In genomic region chr2:11669454-11670291, GRCh38 we compare ENCODE assay signal across 10 cellular contexts. TPM values are rescaled to one million over a fixed set of nuclear protein-coding genes. Genes with fewer than 3 reads are reported as not detected.
DNase-seq lines count a peak whose midpoint lies in the region; ATAC-seq, FAIRE-seq and TF ChIP-seq lines count a peak whose summit lies in the region.
"Had no signal": no experiment of that assay in that cellular context is flagged by ENCODE, and none has a peak within 500 bp of the region (broad histone marks: within the 10 kb centered on the region; RNA-seq: fewer than 3 reads in every experiment).

Gene NTSR2, minus strand, starts transcription at chr2:11670195. Its CDS starts 66 bp downstream, at chr2:11670129.

- H3K4me3 ChIP-seq in brain microvascular endothelial cell (ENCODE audit: low read depth, low read length) (no peak within 1 kb of the TSS), keratinocyte (ENCODE audit: control insufficient read depth in 2 of 3, extremely low read depth in 1 of 3, insufficient read depth in 2 of 3, low read depth in 1 of 3, low read length in 3 of 3) (no peak within 1 kb of the TSS)
- H3K4me3 ChIP-seq: BLaER1 had no signal

- in situ Hi-C loops in brain microvascular endothelial cell (cut with HindIII; ENCODE audit: low pct_ligation_motif_present, low sequenced_read_pairs) = no loop called here

- H2AFZ ChIP-seq in keratinocyte (ENCODE audit: control insufficient read depth, low read length) = no peak within 1 kb of the TSS

- peaks cover 13% of the 10 kb centered on the region for H3K27me3 ChIP-seq in brain microvascular endothelial cell (replicated peaks)
- peaks cover 35% of the 10 kb centered on the region for H3K27me3 ChIP-seq in keratinocyte (ENCODE audit: control insufficient read depth, extremely low read depth, insufficient read depth, low read length)
- H3K27me3 ChIP-seq: BLaER1 had no signal

- H3K9ac ChIP-seq in keratinocyte (ENCODE audit: control insufficient read depth, extremely low read depth, insufficient read depth, low read length) = no peak within 1 kb of the TSS
- H3K9ac ChIP-seq: BLaER1 had no signal

- no peaks in the 10 kb centered on the region for H3K79me2 ChIP-seq in keratinocyte (ENCODE audit: control insufficient read depth, insufficient read depth, low read length)

- H3K9me1 ChIP-seq in keratinocyte (ENCODE audit: control insufficient read depth, extremely low read depth, insufficient read depth, low read length) = no peaks in the 10 kb centered on the region

- TF ChIP-seq CTCF in brain microvascular endothelial cell (IDR thresholded peaks at IDR 0.05; ENCODE audit: low read depth, low read length, missing control alignments) (no peak), keratinocyte (optimal IDR thresholded peaks at IDR 0.05 in 1 of 3, IDR thresholded peaks at IDR 0.05 in 1 of 3, conservative IDR thresholded peaks at IDR 0.05 in 1 of 3; ENCODE audit: extremely low read depth in 1 of 3, insufficient read depth in 2 of 3, low read length in 3 of 3) (peak in 1 of 3 experiments; percentile 36)

- H4K20me1 ChIP-seq in keratinocyte (ENCODE audit: control insufficient read depth, extremely low read depth, insufficient read depth, low read length) = peaks cover 2% of the 10 kb centered on the region
- H4K20me1 ChIP-seq: BLaER1 had no signal

- H3K27ac ChIP-seq in brain microvascular endothelial cell = no peak within 1 kb of the TSS
- no peak within 1 kb of the TSS for H3K27ac ChIP-seq in keratinocyte (ENCODE audit: control insufficient read depth, insufficient read depth, low read length)
- H3K27ac ChIP-seq: BLaER1, neutrophil had no signal

- dilution Hi-C loops in keratinocyte (cut with MboI; ENCODE audit: extremely low pct_ligation_motif_present, low sequenced_read_pairs) = no loop called here

- FAIRE-seq in keratinocyte (lab: Jason Lieb, UNC) = no peak
- no peak for FAIRE-seq in RCC 7860 (lab: Jason Lieb, UNC)

- H3K9me3 ChIP-seq in keratinocyte (ENCODE audit: control insufficient read depth, low read depth, low read length) = no peaks in the 10 kb centered on the region
- H3K9me3 ChIP-seq: neutrophil had no signal

- H3K4me1 ChIP-seq in keratinocyte (ENCODE audit: control insufficient read depth, extremely low read depth, insufficient read depth, low read length) = no peaks in the 10 kb centered on the region

- peak within 1 kb of the TSS; percentile 28 for H3K4me2 ChIP-seq in keratinocyte (ENCODE audit: control insufficient read depth, extremely low read depth, insufficient read depth, low read depth, low read length)
- H3K4me2 ChIP-seq: BLaER1 had no signal

- H3K36me3 ChIP-seq in brain microvascular endothelial cell (replicated peaks) (no peaks in the 10 kb centered on the region), keratinocyte (ENCODE audit: control insufficient read depth in 2 of 2, extremely low read depth in 1 of 2, insufficient read depth in 2 of 2, low read length in 2 of 2) (no peaks in the 10 kb centered on the region)
- H3K36me3 ChIP-seq: BLaER1, neutrophil had no signal

- ATAC-seq in HG03378 (IDR thresholded peaks at IDR 0.05; ENCODE audit: unreplicated experiment) = no peak

- peak; percentile 62 for DNase-seq in activated CD8-positive, alpha-beta memory T cell treated with anti-CD3 and anti-CD28 coated beads for 24 hours
- DNase-seq in activated CD8-positive, alpha-beta memory T cell treated with anti-CD3 and anti-CD28 coated beads, Interleukin-2, amount 50 U/mL, for 4 hours = no peak
- DNase-seq in brain microvascular endothelial cell (peak; percentile 24), keratinocyte (ENCODE audit: low read depth, low spot score) (no peak), RCC 7860 (ENCODE audit: low spot score) (no peak), KG1 (lab: John Stamatoyannopoulos, UW) (no peak)
- peak; percentile 18 to 37 for DNase-seq in stimulated activated CD4-positive, alpha-beta T cell treated with anti-CD3 and anti-CD28 coated beads, Interleukin-2, amount 100 ng/mL, for 48 hours

RNA-seq across cellular contexts. Expression of gene NTSR2, which starts in this region (rescaled TPM):
- polyA plus RNA-seq in keratinocyte = not detected in 3 replicates
- polyA plus RNA-seq in keratinocyte (2011; ENCODE audit: low read depth) = not detected
- not detected in 2 replicates for polyA plus RNA-seq in keratinocyte (2011; cell fraction: cytosol; rRNA removed)
- polyA plus RNA-seq in keratinocyte (2011; cell fraction: nucleus; rRNA removed) = not detected in 2 replicates
- polyA plus RNA-seq in keratinocyte (2012; ENCODE audit: low replicate concordance) = not detected in 2 replicates
- polyA minus RNA-seq in keratinocyte = not detected in 3 replicates
- polyA minus RNA-seq in keratinocyte (2011; cell fraction: cytosol; rRNA and poly(A)+ RNA removed) = not detected
- polyA minus RNA-seq in keratinocyte (2011; cell fraction: nucleus; rRNA and poly(A)+ RNA removed) = not detected in 2 replicates

Comparison
In these comparisons a context has a peak if more than half of its experiments do, and no peak if none do; other contexts are left out.
1. DNase-seq: peak in activated CD8-positive, alpha-beta memory T cell treated with anti-CD3 and anti-CD28 coated beads for 24 hours (single experiment), brain microvascular endothelial cell (single experiment) and stimulated activated CD4-positive, alpha-beta T cell treated with anti-CD3 and anti-CD28 coated beads, Interleukin-2, amount 100 ng/mL, for 48 hours (2 of 2); none in activated CD8-positive, alpha-beta memory T cell treated with anti-CD3 and anti-CD28 coated beads, Interleukin-2, amount 50 U/mL, for 4 hours (single experiment), keratinocyte (single experiment), RCC 7860 (single experiment) and KG1 (single experiment).